Comparison of ENCODE assay signal across 1 cellular context in the genomic region with DNA sequence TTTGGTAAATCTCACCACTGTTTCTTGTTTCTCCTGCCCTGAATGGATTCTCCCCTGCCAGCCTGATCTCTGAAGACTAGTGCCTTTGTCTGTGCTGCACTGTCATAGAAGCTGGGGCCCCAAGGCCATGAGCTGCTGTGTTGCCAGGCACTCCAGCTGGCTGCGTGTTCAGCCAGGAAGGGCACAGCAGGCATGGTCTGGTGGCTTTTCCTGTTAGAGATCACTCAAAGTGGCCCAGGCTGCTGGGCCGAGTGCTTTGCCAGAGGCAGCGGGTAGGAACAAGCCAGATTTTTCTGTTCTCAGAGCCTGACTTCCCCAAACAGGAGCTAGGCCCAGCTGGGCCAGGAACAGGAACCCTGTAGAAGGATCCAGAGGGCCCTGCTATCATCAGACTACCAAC.
TF ChIP-seq lines count a peak whose summit lies in the region.

No MANE protein-coding gene starts in this region.

TF ChIP-seq in GM12878, 131 proteins besides CTCF, POLR2A, EP300 and RAD21:
- TF ChIP-seq, protein P1, sequence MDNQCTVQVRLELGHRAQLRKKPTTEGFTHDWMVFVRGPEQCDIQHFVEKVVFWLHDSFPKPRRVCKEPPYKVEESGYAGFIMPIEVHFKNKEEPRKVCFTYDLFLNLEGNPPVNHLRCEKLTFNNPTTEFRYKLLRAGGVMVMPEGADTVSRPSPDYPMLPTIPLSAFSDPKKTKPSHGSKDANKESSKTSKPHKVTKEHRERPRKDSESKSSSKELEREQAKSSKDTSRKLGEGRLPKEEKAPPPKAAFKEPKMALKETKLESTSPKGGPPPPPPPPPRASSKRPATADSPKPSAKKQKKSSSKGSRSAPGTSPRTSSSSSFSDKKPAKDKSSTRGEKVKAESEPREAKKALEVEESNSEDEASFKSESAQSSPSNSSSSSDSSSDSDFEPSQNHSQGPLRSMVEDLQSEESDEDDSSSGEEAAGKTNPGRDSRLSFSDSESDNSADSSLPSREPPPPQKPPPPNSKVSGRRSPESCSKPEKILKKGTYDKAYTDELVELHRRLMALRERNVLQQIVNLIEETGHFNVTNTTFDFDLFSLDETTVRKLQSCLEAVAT (IDR thresholded peaks at IDR 0.05) = no peak
- TF ChIP-seq, protein P2, sequence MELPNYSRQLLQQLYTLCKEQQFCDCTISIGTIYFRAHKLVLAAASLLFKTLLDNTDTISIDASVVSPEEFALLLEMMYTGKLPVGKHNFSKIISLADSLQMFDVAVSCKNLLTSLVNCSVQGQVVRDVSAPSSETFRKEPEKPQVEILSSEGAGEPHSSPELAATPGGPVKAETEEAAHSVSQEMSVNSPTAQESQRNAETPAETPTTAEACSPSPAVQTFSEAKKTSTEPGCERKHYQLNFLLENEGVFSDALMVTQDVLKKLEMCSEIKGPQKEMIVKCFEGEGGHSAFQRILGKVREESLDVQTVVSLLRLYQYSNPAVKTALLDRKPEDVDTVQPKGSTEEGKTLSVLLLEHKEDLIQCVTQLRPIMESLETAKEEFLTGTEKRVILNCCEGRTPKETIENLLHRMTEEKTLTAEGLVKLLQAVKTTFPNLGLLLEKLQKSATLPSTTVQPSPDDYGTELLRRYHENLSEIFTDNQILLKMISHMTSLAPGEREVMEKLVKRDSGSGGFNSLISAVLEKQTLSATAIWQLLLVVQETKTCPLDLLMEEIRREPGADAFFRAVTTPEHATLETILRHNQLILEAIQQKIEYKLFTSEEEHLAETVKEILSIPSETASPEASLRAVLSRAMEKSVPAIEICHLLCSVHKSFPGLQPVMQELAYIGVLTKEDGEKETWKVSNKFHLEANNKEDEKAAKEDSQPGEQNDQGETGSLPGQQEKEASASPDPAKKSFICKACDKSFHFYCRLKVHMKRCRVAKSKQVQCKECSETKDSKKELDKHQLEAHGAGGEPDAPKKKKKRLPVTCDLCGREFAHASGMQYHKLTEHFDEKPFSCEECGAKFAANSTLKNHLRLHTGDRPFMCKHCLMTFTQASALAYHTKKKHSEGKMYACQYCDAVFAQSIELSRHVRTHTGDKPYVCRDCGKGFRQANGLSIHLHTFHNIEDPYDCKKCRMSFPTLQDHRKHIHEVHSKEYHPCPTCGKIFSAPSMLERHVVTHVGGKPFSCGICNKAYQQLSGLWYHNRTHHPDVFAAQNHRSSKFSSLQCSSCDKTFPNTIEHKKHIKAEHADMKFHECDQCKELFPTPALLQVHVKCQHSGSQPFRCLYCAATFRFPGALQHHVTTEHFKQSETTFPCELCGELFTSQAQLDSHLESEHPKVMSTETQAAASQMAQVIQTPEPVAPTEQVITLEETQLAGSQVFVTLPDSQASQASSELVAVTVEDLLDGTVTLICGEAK (IDR thresholded peaks at IDR 0.05; ENCODE audit: borderline replicate concordance) = no peak
- TF ChIP-seq, protein P3, sequence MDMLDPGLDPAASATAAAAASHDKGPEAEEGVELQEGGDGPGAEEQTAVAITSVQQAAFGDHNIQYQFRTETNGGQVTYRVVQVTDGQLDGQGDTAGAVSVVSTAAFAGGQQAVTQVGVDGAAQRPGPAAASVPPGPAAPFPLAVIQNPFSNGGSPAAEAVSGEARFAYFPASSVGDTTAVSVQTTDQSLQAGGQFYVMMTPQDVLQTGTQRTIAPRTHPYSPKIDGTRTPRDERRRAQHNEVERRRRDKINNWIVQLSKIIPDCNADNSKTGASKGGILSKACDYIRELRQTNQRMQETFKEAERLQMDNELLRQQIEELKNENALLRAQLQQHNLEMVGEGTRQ (IDR thresholded peaks at IDR 0.05; ENCODE audit: borderline replicate concordance, low read depth, low read length) = no peak
- TF ChIP-seq, protein P4, sequence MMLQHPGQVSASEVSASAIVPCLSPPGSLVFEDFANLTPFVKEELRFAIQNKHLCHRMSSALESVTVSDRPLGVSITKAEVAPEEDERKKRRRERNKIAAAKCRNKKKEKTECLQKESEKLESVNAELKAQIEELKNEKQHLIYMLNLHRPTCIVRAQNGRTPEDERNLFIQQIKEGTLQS (IDR thresholded peaks at IDR 0.05; ENCODE audit: borderline replicate concordance, extremely low read depth, low read depth, low read length) = no peak
- TF ChIP-seq SIN3A (IDR thresholded peaks at IDR 0.05; ENCODE audit: low read depth, low read length) (no peak), DPF2 (IDR thresholded peaks at IDR 0.05) (no peak), ZZZ3 (IDR thresholded peaks at IDR 0.05; ENCODE audit: control insufficient read depth, insufficient read length, low read depth) (no peak), TARDBP (IDR thresholded peaks at IDR 0.05; ENCODE audit: borderline replicate concordance) (no peak), BRCA1 (IDR thresholded peaks at IDR 0.05; ENCODE audit: low read depth, low read length) (no peak), ASH2L (IDR thresholded peaks at IDR 0.05; ENCODE audit: borderline replicate concordance, low read depth) (no peak), ZNF24 (IDR thresholded peaks at IDR 0.05) (no peak), CREM (IDR thresholded peaks at IDR 0.05; ENCODE audit: low read depth) (no peak), SP1 (IDR thresholded peaks at IDR 0.05; ENCODE audit: low read depth, low read length) (no peak)
- TF ChIP-seq, protein P5, sequence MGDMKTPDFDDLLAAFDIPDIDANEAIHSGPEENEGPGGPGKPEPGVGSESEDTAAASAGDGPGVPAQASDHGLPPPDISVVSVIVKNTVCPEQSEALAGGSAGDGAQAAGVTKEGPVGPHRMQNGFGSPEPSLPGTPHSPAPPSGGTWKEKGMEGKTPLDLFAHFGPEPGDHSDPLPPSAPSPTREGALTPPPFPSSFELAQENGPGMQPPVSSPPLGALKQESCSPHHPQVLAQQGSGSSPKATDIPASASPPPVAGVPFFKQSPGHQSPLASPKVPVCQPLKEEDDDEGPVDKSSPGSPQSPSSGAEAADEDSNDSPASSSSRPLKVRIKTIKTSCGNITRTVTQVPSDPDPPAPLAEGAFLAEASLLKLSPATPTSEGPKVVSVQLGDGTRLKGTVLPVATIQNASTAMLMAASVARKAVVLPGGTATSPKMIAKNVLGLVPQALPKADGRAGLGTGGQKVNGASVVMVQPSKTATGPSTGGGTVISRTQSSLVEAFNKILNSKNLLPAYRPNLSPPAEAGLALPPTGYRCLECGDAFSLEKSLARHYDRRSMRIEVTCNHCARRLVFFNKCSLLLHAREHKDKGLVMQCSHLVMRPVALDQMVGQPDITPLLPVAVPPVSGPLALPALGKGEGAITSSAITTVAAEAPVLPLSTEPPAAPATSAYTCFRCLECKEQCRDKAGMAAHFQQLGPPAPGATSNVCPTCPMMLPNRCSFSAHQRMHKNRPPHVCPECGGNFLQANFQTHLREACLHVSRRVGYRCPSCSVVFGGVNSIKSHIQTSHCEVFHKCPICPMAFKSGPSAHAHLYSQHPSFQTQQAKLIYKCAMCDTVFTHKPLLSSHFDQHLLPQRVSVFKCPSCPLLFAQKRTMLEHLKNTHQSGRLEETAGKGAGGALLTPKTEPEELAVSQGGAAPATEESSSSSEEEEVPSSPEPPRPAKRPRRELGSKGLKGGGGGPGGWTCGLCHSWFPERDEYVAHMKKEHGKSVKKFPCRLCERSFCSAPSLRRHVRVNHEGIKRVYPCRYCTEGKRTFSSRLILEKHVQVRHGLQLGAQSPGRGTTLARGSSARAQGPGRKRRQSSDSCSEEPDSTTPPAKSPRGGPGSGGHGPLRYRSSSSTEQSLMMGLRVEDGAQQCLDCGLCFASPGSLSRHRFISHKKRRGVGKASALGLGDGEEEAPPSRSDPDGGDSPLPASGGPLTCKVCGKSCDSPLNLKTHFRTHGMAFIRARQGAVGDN (IDR thresholded peaks at IDR 0.05) = no peak
- TF ChIP-seq, protein P6, sequence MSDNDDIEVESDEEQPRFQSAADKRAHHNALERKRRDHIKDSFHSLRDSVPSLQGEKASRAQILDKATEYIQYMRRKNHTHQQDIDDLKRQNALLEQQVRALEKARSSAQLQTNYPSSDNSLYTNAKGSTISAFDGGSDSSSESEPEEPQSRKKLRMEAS (IDR thresholded peaks at IDR 0.05; ENCODE audit: low read depth, low read length) = no peak
- TF ChIP-seq, protein P7, sequence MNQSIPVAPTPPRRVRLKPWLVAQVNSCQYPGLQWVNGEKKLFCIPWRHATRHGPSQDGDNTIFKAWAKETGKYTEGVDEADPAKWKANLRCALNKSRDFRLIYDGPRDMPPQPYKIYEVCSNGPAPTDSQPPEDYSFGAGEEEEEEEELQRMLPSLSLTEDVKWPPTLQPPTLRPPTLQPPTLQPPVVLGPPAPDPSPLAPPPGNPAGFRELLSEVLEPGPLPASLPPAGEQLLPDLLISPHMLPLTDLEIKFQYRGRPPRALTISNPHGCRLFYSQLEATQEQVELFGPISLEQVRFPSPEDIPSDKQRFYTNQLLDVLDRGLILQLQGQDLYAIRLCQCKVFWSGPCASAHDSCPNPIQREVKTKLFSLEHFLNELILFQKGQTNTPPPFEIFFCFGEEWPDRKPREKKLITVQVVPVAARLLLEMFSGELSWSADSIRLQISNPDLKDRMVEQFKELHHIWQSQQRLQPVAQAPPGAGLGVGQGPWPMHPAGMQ (IDR thresholded peaks at IDR 0.05; ENCODE audit: borderline replicate concordance) = no peak
- TF ChIP-seq, protein P8, sequence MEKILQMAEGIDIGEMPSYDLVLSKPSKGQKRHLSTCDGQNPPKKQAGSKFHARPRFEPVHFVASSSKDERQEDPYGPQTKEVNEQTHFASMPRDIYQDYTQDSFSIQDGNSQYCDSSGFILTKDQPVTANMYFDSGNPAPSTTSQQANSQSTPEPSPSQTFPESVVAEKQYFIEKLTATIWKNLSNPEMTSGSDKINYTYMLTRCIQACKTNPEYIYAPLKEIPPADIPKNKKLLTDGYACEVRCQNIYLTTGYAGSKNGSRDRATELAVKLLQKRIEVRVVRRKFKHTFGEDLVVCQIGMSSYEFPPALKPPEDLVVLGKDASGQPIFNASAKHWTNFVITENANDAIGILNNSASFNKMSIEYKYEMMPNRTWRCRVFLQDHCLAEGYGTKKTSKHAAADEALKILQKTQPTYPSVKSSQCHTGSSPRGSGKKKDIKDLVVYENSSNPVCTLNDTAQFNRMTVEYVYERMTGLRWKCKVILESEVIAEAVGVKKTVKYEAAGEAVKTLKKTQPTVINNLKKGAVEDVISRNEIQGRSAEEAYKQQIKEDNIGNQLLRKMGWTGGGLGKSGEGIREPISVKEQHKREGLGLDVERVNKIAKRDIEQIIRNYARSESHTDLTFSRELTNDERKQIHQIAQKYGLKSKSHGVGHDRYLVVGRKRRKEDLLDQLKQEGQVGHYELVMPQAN (conservative IDR thresholded peaks at IDR 0.05) = no peak
